14 cellular contexts compared by ENCODE assay signal in the genomic region with DNA sequence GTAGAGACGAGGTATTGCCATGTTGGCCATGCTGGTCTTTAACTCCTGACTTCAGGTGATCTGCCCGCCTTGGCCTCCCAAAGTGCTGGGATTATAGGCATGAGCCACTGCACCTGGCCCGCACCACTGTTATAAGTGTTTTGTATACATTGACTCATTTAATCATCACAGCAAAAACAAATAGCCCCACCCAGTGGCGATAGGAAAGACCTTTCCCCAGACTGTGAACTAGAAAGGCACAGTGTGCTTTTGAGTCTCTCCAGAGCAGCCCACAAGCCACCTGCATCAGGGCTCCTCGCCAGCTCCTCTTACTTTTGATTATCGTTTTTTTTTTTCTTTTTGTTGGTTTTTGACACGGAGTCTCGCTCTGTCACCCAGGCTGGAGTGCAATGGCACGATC. TPM values are rescaled to one million over a fixed set of nuclear protein-coding genes. Genes with fewer than 3 reads are reported as not detected.
DNase-seq lines count a peak whose midpoint lies in the region; ATAC-seq and TF ChIP-seq lines count a peak whose summit lies in the region.
"Had no signal": no experiment of that assay in that cellular context is flagged by ENCODE, and none has a peak within 500 bp of the region (broad histone marks: within the 10 kb centered on the region; RNA-seq: fewer than 3 reads in every experiment).

No MANE protein-coding gene starts in this region.

- ATAC-seq in activated CD8-positive, alpha-beta T cell treated with anti-CD3 and anti-CD28 coated beads for 36 hours = no peak
- no peak for ATAC-seq in activated CD8-positive, alpha-beta T cell treated with anti-CD3 and anti-CD28 coated beads, Interleukin-2, amount 10 ng/mL, durations not matched to agents 7 days and 5 days
- ATAC-seq in IMR-90 (ENCODE audit: low read depth) (no peak), mucosa of descending colon (peak; percentile 62), HG03097 (IDR thresholded peaks at IDR 0.05; ENCODE audit: low FRiP score, unreplicated experiment) (no peak)
- ATAC-seq: activated CD4-positive, CD25-positive, alpha-beta regulatory T cell treated with anti-CD3 and anti-CD28 coated beads, Interleukin-2, amount 50 U/mL, for 24 hours had no signal

- CTCF ChIA-PET in activated CD8-positive, alpha-beta T cell treated with anti-CD3 and anti-CD28 coated beads for 36 hours (lab: Charles Lee) = interaction anchor here (0.7 to 1.1 kb wide), 2 partner anchors 91 kb away, joined by 3 to 4 read pairs; no protein-coding TSS in a partner anchor
- CTCF ChIA-PET in activated CD8-positive, alpha-beta T cell treated with anti-CD3 and anti-CD28 coated beads, Interleukin-2, amount 10 ng/mL, durations not matched to agents 7 days and 5 days (lab: Charles Lee) = no interaction called here
- CTCF ChIA-PET in IMR-90 (lab: Yijun Ruan, JAX) = interaction anchor here (0.6 kb wide), 1 partner anchor 63 kb away, joined by 3 read pairs; no protein-coding TSS in a partner anchor

- no peak for TF ChIP-seq CTCF in activated CD8-positive, alpha-beta T cell treated with anti-CD3 and anti-CD28 coated beads for 36 hours (IDR thresholded peaks at IDR 0.05)
- TF ChIP-seq CTCF in IMR-90 (conservative IDR thresholded peaks at IDR 0.05; ENCODE audit: low read depth, low read length) (no peak), mucosa of descending colon (IDR thresholded peaks at IDR 0.05) (no peak)

- H3K9me3 Mint-ChIP-seq in activated CD8-positive, alpha-beta T cell treated with anti-CD3 and anti-CD28 coated beads for 36 hours = peaks cover 17% of the 10 kb centered on the region
- peaks cover 6% of the 10 kb centered on the region for H3K9me3 Mint-ChIP-seq in activated CD8-positive, alpha-beta T cell treated with anti-CD3 and anti-CD28 coated beads, Interleukin-2, amount 10 ng/mL, durations not matched to agents 7 days and 5 days (ENCODE audit: insufficient read depth)

- H3K4ac ChIP-seq in IMR-90 (ENCODE audit: low read depth, low read length) = no peak overlapping the region

- no peaks in the 10 kb centered on the region for H3K4me1 ChIP-seq in IMR-90 (ENCODE audit: control insufficient read depth, insufficient read depth, low read length)
- H3K4me1 ChIP-seq in mucosa of descending colon (ENCODE audit: low read depth) = no peaks in the 10 kb centered on the region

- H3K14ac ChIP-seq in IMR-90 (replicated peaks; ENCODE audit: low read depth, low read length) = no peak overlapping the region

- H2AFZ ChIP-seq in IMR-90 (replicated peaks; ENCODE audit: low read length, poor library complexity) = no peak overlapping the region

- H2AK9ac ChIP-seq in IMR-90 (replicated peaks; ENCODE audit: low read depth, low read length, poor library complexity) = no peak overlapping the region

- H3K9me3 ChIP-seq in IMR-90 (ENCODE audit: control insufficient read depth, insufficient read depth, low read length) = no peaks in the 10 kb centered on the region
- peaks cover 23% of the 10 kb centered on the region for H3K9me3 ChIP-seq in mucosa of descending colon

- POLR2A ChIA-PET in activated CD8-positive, alpha-beta T cell treated with anti-CD3 and anti-CD28 coated beads for 36 hours (lab: Charles Lee) = no interaction called here
- POLR2A ChIA-PET in activated CD8-positive, alpha-beta T cell treated with anti-CD3 and anti-CD28 coated beads, Interleukin-2, amount 10 ng/mL, durations not matched to agents 7 days and 5 days (lab: Charles Lee) = no interaction called here
- POLR2A ChIA-PET in IMR-90 (lab: Charles Lee; ENCODE audit: unreplicated experiment) = no interaction called here

- no peak overlapping the region for H2BK15ac ChIP-seq in IMR-90 (ENCODE audit: low read depth, low read length)

- peak; percentile 6 for DNase-seq in activated CD8-positive, alpha-beta T cell treated with anti-CD3 and anti-CD28 coated beads for 36 hours
- no peak for DNase-seq in activated CD8-positive, alpha-beta T cell treated with anti-CD3 and anti-CD28 coated beads, Interleukin-2, amount 10 ng/mL, durations not matched to agents 7 days and 5 days
- DNase-seq in IMR-90 (peak; percentile 2), SHP77 (lab: John Stamatoyannopoulos, UW) (peak; percentile 60 to 63), mucosa of descending colon (peak in 1 of 3 donors; percentile 19), SIG-M5 treated with dmso at 0.1 percent for 504 hours (lab: John Stamatoyannopoulos, UW; ENCODE audit: unreplicated experiment) (no peak), NCI-H1105 (lab: John Stamatoyannopoulos, UW) (no peak)
- DNase-seq: brain microvascular endothelial cell; GF-D8; stimulated activated naive CD4-positive, alpha-beta T cell had no signal

- no peak overlapping the region for H3K27ac Mint-ChIP-seq in activated CD8-positive, alpha-beta T cell treated with anti-CD3 and anti-CD28 coated beads for 36 hours
- H3K27ac Mint-ChIP-seq in activated CD8-positive, alpha-beta T cell treated with anti-CD3 and anti-CD28 coated beads, Interleukin-2, amount 10 ng/mL, durations not matched to agents 7 days and 5 days = no peak overlapping the region
- H3K27ac Mint-ChIP-seq: activated T-helper 1 cell treated with anti-CD3 and anti-CD28 coated beads, Interleukin-12 subunit alpha, Interleukin-12 subunit beta, Interleukin-2, Interleukin-4 antibody, amounts not matched to agents 30 ng/mL and 10 ng/mL and 1 ng/mL, durations not matched to agents 14 hours and 24 hours and 36 hours had no signal

- no peak for TF ChIP-seq RAD21 in IMR-90 (IDR thresholded peaks at IDR 0.05; ENCODE audit: low read length)

- no peak overlapping the region for H4K8ac ChIP-seq in IMR-90 (ENCODE audit: low read depth in 2 of 2, low read length in 2 of 2)

- H3K36me3 Mint-ChIP-seq in activated CD8-positive, alpha-beta T cell treated with anti-CD3 and anti-CD28 coated beads for 36 hours (ENCODE audit: low read depth) = peaks cover 5% of the 10 kb centered on the region
- H3K36me3 Mint-ChIP-seq in activated CD8-positive, alpha-beta T cell treated with anti-CD3 and anti-CD28 coated beads, Interleukin-2, amount 10 ng/mL, durations not matched to agents 7 days and 5 days (ENCODE audit: low read depth) = no peaks in the 10 kb centered on the region

- H3K23ac ChIP-seq in IMR-90 (ENCODE audit: low read depth, low read length) = no peak overlapping the region

- H3K36me3 ChIP-seq in IMR-90 (ENCODE audit: control insufficient read depth, insufficient read depth, low read length) (no peaks in the 10 kb centered on the region), mucosa of descending colon (ENCODE audit: low read depth) (no peaks in the 10 kb centered on the region)
- H3K36me3 ChIP-seq: brain microvascular endothelial cell had no signal

- H3K79me1 ChIP-seq in IMR-90 (ENCODE audit: low read depth in 1 of 2, low read length in 2 of 2) = no peaks in the 10 kb centered on the region

- H3K4me2 ChIP-seq in IMR-90 (ENCODE audit: low read depth, low read length) = no peak overlapping the region

- no peak overlapping the region for H2BK120ac ChIP-seq in IMR-90 (ENCODE audit: low read depth, low read length)

- H3K9me1 ChIP-seq in IMR-90 (ENCODE audit: insufficient read depth, low read length) = no peaks in the 10 kb centered on the region

- no peak overlapping the region for H3K9ac ChIP-seq in IMR-90 (ENCODE audit: low read depth, low read length)

- BruUV-seq in IMR-90 (replicated peaks; lab: Mats Ljungman, UMichigan) = no TSS peak

- no peak for TF ChIP-seq POLR2A in IMR-90 (IDR thresholded peaks at IDR 0.05; ENCODE audit: low read depth, low read length)

- H3K27me3 ChIP-seq in IMR-90 (ENCODE audit: control insufficient read depth, insufficient read depth, low read length) = no peaks in the 10 kb centered on the region; the same call in 1 of the 2 replicates
- H3K27me3 ChIP-seq: brain microvascular endothelial cell had no signal

- H2BK5ac ChIP-seq in IMR-90 (ENCODE audit: low read depth, low read length, poor library complexity, severe bottlenecking) = no peak overlapping the region

- no peak overlapping the region for H3K27ac ChIP-seq in IMR-90 (ENCODE audit: insufficient read depth, low read length)
- H3K27ac ChIP-seq: brain microvascular endothelial cell, SK-N-MC had no signal

- no peak overlapping the region for H3K56ac ChIP-seq in IMR-90 (ENCODE audit: extremely low read depth, insufficient read depth, low read length)

- H3K18ac ChIP-seq in IMR-90 (ENCODE audit: low read depth, low read length) = no peak overlapping the region

- H2BK20ac ChIP-seq in IMR-90 (ENCODE audit: low read depth, low read length) = no peak overlapping the region

- dilution Hi-C loops in IMR-90 (cut with HindIII; ENCODE audit: low sequenced_read_pairs, unreplicated experiment) = no loop called here

- intact Hi-C loops in activated CD8-positive, alpha-beta T cell treated with anti-CD3 and anti-CD28 coated beads for 36 hours (cut with micrococcal nuclease) = no loop called here
- intact Hi-C loops in IMR-90 (cut with micrococcal nuclease) (no loop called here), mucosa of descending colon (cut with DNase I, micrococcal nuclease) (no loop called here)

- in situ Hi-C loops in IMR-90 (cut with MboI; ENCODE audit: low sequenced_read_pairs) = no loop called here

- WGBS in IMR-90 (ENCODE audit: extremely low coverage in 2 of 2, insufficient read length in 1 of 2), 2 experiments = no CpG with 5 or more reads among the region's 9 CpGs

- no peaks in the 10 kb centered on the region for H4K20me1 ChIP-seq in IMR-90 (ENCODE audit: insufficient read depth, low read length)

- H3K4me3 Mint-ChIP-seq in activated CD8-positive, alpha-beta T cell treated with anti-CD3 and anti-CD28 coated beads for 36 hours = no peak overlapping the region
- H3K4me3 Mint-ChIP-seq in activated CD8-positive, alpha-beta T cell treated with anti-CD3 and anti-CD28 coated beads, Interleukin-2, amount 10 ng/mL, durations not matched to agents 7 days and 5 days = no peak overlapping the region
- H3K4me3 Mint-ChIP-seq: activated T-helper 1 cell treated with anti-CD3 and anti-CD28 coated beads, Interleukin-12 subunit alpha, Interleukin-12 subunit beta, Interleukin-2, Interleukin-4 antibody, amounts not matched to agents 30 ng/mL and 10 ng/mL and 1 ng/mL, durations not matched to agents 14 hours and 24 hours and 36 hours had no signal

- H3K4me3 ChIP-seq in IMR-90 (ENCODE audit: insufficient read depth, low read depth, low read length) = no peak overlapping the region
- no peak overlapping the region for H3K4me3 ChIP-seq in mucosa of descending colon
- H3K4me3 ChIP-seq: SK-N-MC had no signal

- peaks cover 3% of the 10 kb centered on the region for H3K27me3 Mint-ChIP-seq in activated CD8-positive, alpha-beta T cell treated with anti-CD3 and anti-CD28 coated beads for 36 hours
- no peaks in the 10 kb centered on the region for H3K27me3 Mint-ChIP-seq in activated CD8-positive, alpha-beta T cell treated with anti-CD3 and anti-CD28 coated beads, Interleukin-2, amount 10 ng/mL, durations not matched to agents 7 days and 5 days (ENCODE audit: low read depth)

- H2AK5ac ChIP-seq in IMR-90 (ENCODE audit: low read depth, low read length) = no peak overlapping the region

- no peak overlapping the region for H4K5ac ChIP-seq in IMR-90 (ENCODE audit: low read depth, low read length)

- H3K4me1 Mint-ChIP-seq in activated CD8-positive, alpha-beta T cell treated with anti-CD3 and anti-CD28 coated beads for 36 hours (ENCODE audit: low read depth) = no peaks in the 10 kb centered on the region
- H3K4me1 Mint-ChIP-seq in activated CD8-positive, alpha-beta T cell treated with anti-CD3 and anti-CD28 coated beads, Interleukin-2, amount 10 ng/mL, durations not matched to agents 7 days and 5 days (ENCODE audit: low read depth) = no peaks in the 10 kb centered on the region

- no peak overlapping the region for H4K91ac ChIP-seq in IMR-90 (ENCODE audit: insufficient read depth, low read depth, low read length)

RNA-seq across cellular contexts. Expression of gene ZFP64, which starts 27.9 kb away (rescaled TPM):
- 10 to 100 TPM; 11.6 to 14.2 TPM for total RNA-seq in activated CD8-positive, alpha-beta T cell treated with anti-CD3 and anti-CD28 coated beads for 36 hours
- total RNA-seq in activated CD8-positive, alpha-beta T cell treated with anti-CD3 and anti-CD28 coated beads, Interleukin-2, amount 10 ng/mL, durations not matched to agents 7 days and 5 days = 10 to 100 TPM; 10.4 to 10.5 TPM
- 13.3 and 14.3 TPM in 2 replicates for total RNA-seq in IMR-90 (2012; rRNA removed)
- polyA plus RNA-seq in IMR-90 (2012; rRNA removed) = 15.1 and 17.1 TPM in 2 replicates
- 14.1 and 18.0 TPM in 2 replicates for polyA plus RNA-seq in IMR-90 (2012; cell fraction: cytosol; rRNA removed)
- 10.8 and 15.0 TPM in 2 replicates for polyA plus RNA-seq in IMR-90 (2012; cell fraction: nucleus; rRNA removed; ENCODE audit: low replicate concordance)
- 10 to 100 TPM; 15.0 to 23.5 (median 15.3) TPM for total RNA-seq in mucosa of descending colon

Comparison
In these comparisons a context has a peak if more than half of its experiments do, and no peak if none do; other contexts are left out.
1. DNase-seq: peak in activated CD8-positive, alpha-beta T cell treated with anti-CD3 and anti-CD28 coated beads for 36 hours (single experiment), IMR-90 (single experiment) and SHP77 (2 of 2); none in activated CD8-positive, alpha-beta T cell treated with anti-CD3 and anti-CD28 coated beads, Interleukin-2, amount 10 ng/mL, durations not matched to agents 7 days and 5 days (single experiment), SIG-M5 treated with dmso at 0.1 percent for 504 hours (single experiment) and NCI-H1105 (single experiment).